Comparison of ENCODE assay signal across 13 cellular contexts in the genomic region with DNA sequence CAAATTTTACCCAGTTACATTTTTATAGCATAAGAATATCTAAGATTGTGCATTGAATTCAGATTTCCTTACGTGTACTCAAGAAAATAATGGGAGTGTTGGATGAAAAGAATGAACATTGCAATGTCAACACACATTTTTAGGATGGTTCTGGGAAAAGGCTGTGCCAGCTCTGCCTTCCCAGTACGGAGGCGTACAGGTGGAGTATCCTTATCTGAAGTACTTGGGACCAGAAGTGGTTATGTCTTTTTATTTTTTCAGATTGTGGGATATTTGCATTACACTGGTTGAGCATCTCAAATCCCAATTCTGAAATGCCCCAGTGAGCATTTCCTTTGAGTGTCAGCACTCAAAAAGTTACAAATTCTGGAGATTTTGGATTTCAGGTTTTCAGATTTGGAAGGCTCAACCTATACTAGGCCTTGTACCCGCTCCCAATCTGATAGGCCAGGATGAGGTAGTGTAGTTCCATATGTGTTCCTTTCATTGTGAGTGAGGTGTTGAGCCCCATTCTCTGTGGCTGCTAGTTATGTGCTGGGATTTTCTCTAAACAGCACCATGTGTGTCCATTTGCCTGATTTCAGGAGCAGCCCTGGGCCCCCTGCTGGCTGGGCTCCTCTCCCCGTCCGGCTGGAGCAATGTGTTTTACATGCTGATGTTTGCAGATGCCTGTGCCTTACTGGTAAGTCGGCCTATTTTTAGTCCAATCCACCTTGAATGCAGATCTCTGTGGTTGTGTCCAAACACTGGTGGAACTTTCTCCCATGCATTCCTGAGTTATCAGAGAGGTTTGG.
DNase-seq lines count a peak whose midpoint lies in the region; ATAC-seq and TF ChIP-seq lines count a peak whose summit lies in the region.
"Had no signal": no experiment of that assay in that cellular context is flagged by ENCODE, and none has a peak within 500 bp of the region (broad histone marks: within the 10 kb centered on the region; RNA-seq: fewer than 3 reads in every experiment).

No MANE protein-coding gene starts in this region.

- peak; percentile 20 for DNase-seq in EH (ENCODE audit: low read depth)
- DNase-seq in epithelial cell of esophagus (ENCODE audit: low read depth) = no peak
- DNase-seq in neuronal stem cell (ENCODE audit: low spot score) = no peak
- no peak for DNase-seq in NCI-H1694 treated with DMSO at 0.1 percent for 48 hours (lab: John Stamatoyannopoulos, UW)
- no peak for DNase-seq in effector memory CD8-positive, alpha-beta T cell
- no peak for DNase-seq in stimulated activated naive CD4-positive, alpha-beta T cell (lab: John Stamatoyannopoulos, UW)
- DNase-seq: NCI-H187 treated with DMSO at 0.1 percent for 48 hours had no signal

- H3K14ac ChIP-seq in neuronal stem cell (ENCODE audit: low read length) = no peak overlapping the region

- H3K23ac ChIP-seq in neuronal stem cell (ENCODE audit: low read depth, low read length, poor library complexity) = no peak overlapping the region

- H2BK15ac ChIP-seq in neuronal stem cell (ENCODE audit: low read length) = no peak overlapping the region

- H3K4me3 ChIP-seq in epithelial cell of esophagus (ENCODE audit: low read length) (no peak overlapping the region), neuronal stem cell (ENCODE audit: low read length in 2 of 2) (no peak overlapping the region)
- H3K4me3 ChIP-seq: esophagus muscularis mucosa, lung, prostate gland, vagina had no signal

- no peak overlapping the region for H3K4ac ChIP-seq in neuronal stem cell (ENCODE audit: low read length)

- no peak overlapping the region for H2BK12ac ChIP-seq in neuronal stem cell (ENCODE audit: low read length)

- H3K9me3 Mint-ChIP-seq in effector memory CD8-positive, alpha-beta T cell = peaks cover 0 to 7% of the 10 kb centered on the region in 2 donors

- no peaks in the 10 kb centered on the region for H3K4me1 Mint-ChIP-seq in effector memory CD8-positive, alpha-beta T cell (ENCODE audit: low read depth in 2 of 2)

- H3K9me3 ChIP-seq in neuronal stem cell (replicated peaks in 1 of 2; ENCODE audit: control insufficient read depth in 2 of 2, insufficient read depth in 1 of 2, low read depth in 1 of 2, low read length in 2 of 2) = peaks cover 2 to 16% of the 10 kb centered on the region in 2 donors
- H3K9me3 ChIP-seq: prostate gland, vagina had no signal

- no peak overlapping the region for H3K27ac Mint-ChIP-seq in effector memory CD8-positive, alpha-beta T cell

- no peak overlapping the region for H3K18ac ChIP-seq in neuronal stem cell (ENCODE audit: low read length)

- no CpG with 5 or more reads among the region's 7 CpGs for WGBS in neuronal stem cell (ENCODE audit: extremely low coverage in 2 of 2, insufficient read length in 2 of 2, insufficient replicate concordance in 1 of 2), 2 donors

- H3K36me3 ChIP-seq in neuronal stem cell (replicated peaks in 1 of 2; ENCODE audit: control insufficient read depth in 2 of 2, insufficient read depth in 2 of 2, low read length in 2 of 2) = no peaks in the 10 kb centered on the region
- H3K36me3 ChIP-seq: prostate gland had no signal

- no peak overlapping the region for H2BK5ac ChIP-seq in neuronal stem cell (ENCODE audit: low read length)

- ATAC-seq in effector memory CD8-positive, alpha-beta T cell (replicated peaks) = no peak

- peak; percentile 34; the same call in 1 of the 2 replicates for TF ChIP-seq CTCF in LNCAP (IDR thresholded peaks at IDR 0.05)
- peak; percentile 17 for TF ChIP-seq CTCF in epithelial cell of esophagus (IDR thresholded peaks at IDR 0.05; ENCODE audit: insufficient read depth, low read depth, low read length, missing control alignments)

- no peak overlapping the region for H2AFZ ChIP-seq in neuronal stem cell (ENCODE audit: low read length)

- no peaks in the 10 kb centered on the region for H3K79me1 ChIP-seq in neuronal stem cell (ENCODE audit: low read depth, low read length)

- no peaks in the 10 kb centered on the region for H3K27me3 Mint-ChIP-seq in effector memory CD8-positive, alpha-beta T cell

- H3K27ac ChIP-seq in neuronal stem cell (replicated peaks; ENCODE audit: low read length) = no peak overlapping the region
- H3K27ac ChIP-seq: esophagus muscularis mucosa, HL-60, prostate gland, vagina had no signal

- no peak overlapping the region for H2BK120ac ChIP-seq in neuronal stem cell (ENCODE audit: low read depth, low read length)

- H4K8ac ChIP-seq in neuronal stem cell (ENCODE audit: low read depth, low read length) = peak overlapping the region; percentile 4

- no peak overlapping the region for H3K4me3 Mint-ChIP-seq in effector memory CD8-positive, alpha-beta T cell

- no peak overlapping the region for H3K4me2 ChIP-seq in neuronal stem cell (ENCODE audit: insufficient read depth, low read length, poor library complexity, severe bottlenecking)

- H3K9ac ChIP-seq in neuronal stem cell (ENCODE audit: low read depth, low read length, poor library complexity) = no peak overlapping the region

- H3K36me3 Mint-ChIP-seq in effector memory CD8-positive, alpha-beta T cell (ENCODE audit: insufficient read depth) = peaks cover 27% of the 10 kb centered on the region

- H2AK5ac ChIP-seq in neuronal stem cell (ENCODE audit: low read depth, low read length) = no peak overlapping the region

- H3K4me1 ChIP-seq in neuronal stem cell (ENCODE audit: control insufficient read depth in 2 of 2, insufficient read depth in 1 of 2, low read depth in 1 of 2, low read length in 2 of 2) = peaks cover 8 to 16% of the 10 kb centered on the region in 2 donors
- H3K4me1 ChIP-seq: esophagus muscularis mucosa, prostate gland, vagina had no signal

- H3K27me3 ChIP-seq in neuronal stem cell (ENCODE audit: control insufficient read depth in 3 of 3, insufficient read depth in 3 of 3, low read depth in 1 of 3, low read length in 3 of 3) = peaks cover 0 to under 1% (median 0%) of the 10 kb centered on the region in 3 experiments
- H3K27me3 ChIP-seq: esophagus muscularis mucosa, vagina had no signal

- no peak overlapping the region for H4K91ac ChIP-seq in neuronal stem cell (ENCODE audit: low read depth, low read length, poor library complexity)
